In the genomic region with DNA sequence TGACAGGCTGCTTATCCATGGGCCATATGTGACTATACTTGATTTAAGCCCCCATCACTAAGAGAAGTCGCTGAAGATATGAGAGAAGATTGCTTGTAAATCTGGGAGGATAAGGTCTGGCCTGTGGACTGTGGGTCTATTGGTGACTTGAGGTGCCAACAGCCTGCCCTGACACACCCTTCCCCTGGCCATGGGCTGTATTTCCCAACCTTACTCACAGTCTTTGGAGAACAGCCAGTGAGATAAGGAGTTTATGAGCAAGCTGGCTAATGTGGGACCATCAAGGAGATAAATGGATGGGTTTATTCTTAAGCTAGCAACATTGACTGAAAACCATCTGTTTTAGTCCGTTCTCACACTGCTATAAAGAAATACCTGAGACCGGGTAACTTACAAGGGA, we compare ENCODE assay signal across 23 cellular contexts.
DNase-seq lines count a peak whose midpoint lies in the region; ATAC-seq and TF ChIP-seq lines count a peak whose summit lies in the region.
"Had no signal": no experiment of that assay in that cellular context is flagged by ENCODE, and none has a peak within 500 bp of the region (broad histone marks: within the 10 kb centered on the region; RNA-seq: fewer than 3 reads in every experiment).

No MANE protein-coding gene starts in this region.

- H3K36me3 ChIP-seq in brain microvascular endothelial cell (replicated peaks) (no peaks in the 10 kb centered on the region), mucosa of descending colon (ENCODE audit: low read depth) (no peaks in the 10 kb centered on the region), GM23248 (ENCODE audit: low read depth) (no peaks in the 10 kb centered on the region), SJCRH30 (no peaks in the 10 kb centered on the region), MM.1S (replicated peaks; ENCODE audit: insufficient read depth, low read length) (no peaks in the 10 kb centered on the region)
- H3K36me3 ChIP-seq: esophagus squamous epithelium, ovary, uterus had no signal

- WGBS in GM23248 (ENCODE audit: low coverage in 1 of 2, low lambda C conversion rate in 2 of 2, missing lambda C conversion rate in 2 of 2), 2 experiments = 60 to 72% methylated on average over 3 of the region's 3 CpGs

- BruUV-seq in Calu3 (replicated peaks; lab: Mats Ljungman, UMichigan) = no TSS peak

- peaks cover 20% of the 10 kb centered on the region for H3K27me3 Mint-ChIP-seq in Calu3 (ENCODE audit: unreplicated experiment)
- H3K27me3 Mint-ChIP-seq: naive thymus-derived CD8-positive, alpha-beta T cell had no signal

- H3K4me1 ChIP-seq in mucosa of descending colon (ENCODE audit: low read depth) (peaks cover 2% of the 10 kb centered on the region), GM23248 (ENCODE audit: insufficient read depth) (no peaks in the 10 kb centered on the region), SJCRH30 (no peaks in the 10 kb centered on the region), MM.1S (ENCODE audit: low read length) (no peaks in the 10 kb centered on the region)
- H3K4me1 ChIP-seq: esophagus squamous epithelium, uterus had no signal

- H3K9me2 ChIP-seq in GM23248 (ENCODE audit: insufficient read depth) = no peaks in the 10 kb centered on the region
- H3K9me2 ChIP-seq in MM.1S (replicated peaks; ENCODE audit: insufficient read depth, low read length) = no peaks in the 10 kb centered on the region

- TF ChIP-seq CTCF in Calu3 (IDR thresholded peaks at IDR 0.05; ENCODE audit: unreplicated experiment) = no peak
- TF ChIP-seq CTCF in brain microvascular endothelial cell (IDR thresholded peaks at IDR 0.05; ENCODE audit: low read depth, low read length, missing control alignments) = no peak
- no peak for TF ChIP-seq CTCF in mucosa of descending colon (IDR thresholded peaks at IDR 0.05)
- no peak for TF ChIP-seq CTCF in MM.1S (IDR thresholded peaks at IDR 0.05; ENCODE audit: low read length)

- no peak overlapping the region for H3K9ac ChIP-seq in GM23248
- H3K9ac ChIP-seq in MM.1S (ENCODE audit: low read length) = no peak overlapping the region

- in situ Hi-C loops in brain microvascular endothelial cell (cut with HindIII; ENCODE audit: low pct_ligation_motif_present, low sequenced_read_pairs) (no loop called here), GM23248 (cut with MboI) (no loop called here)

- H4K20me1 ChIP-seq in GM23248 (ENCODE audit: insufficient read depth) = no peaks in the 10 kb centered on the region
- H4K20me1 ChIP-seq in MM.1S (ENCODE audit: insufficient read depth, low read length) = no peaks in the 10 kb centered on the region

- H2AFZ ChIP-seq in GM23248 = no peak overlapping the region
- no peak overlapping the region for H2AFZ ChIP-seq in MM.1S (ENCODE audit: low read length)

- H3K79me2 ChIP-seq in GM23248 (ENCODE audit: insufficient read depth) (no peaks in the 10 kb centered on the region), MM.1S (ENCODE audit: low read length) (no peaks in the 10 kb centered on the region)

- H3K9me3 ChIP-seq in mucosa of descending colon (no peaks in the 10 kb centered on the region), GM23248 (ENCODE audit: low read depth) (no peaks in the 10 kb centered on the region), SJCRH30 (replicated peaks) (no peaks in the 10 kb centered on the region), MM.1S (replicated peaks; ENCODE audit: insufficient read depth, low read length) (no peaks in the 10 kb centered on the region)
- H3K9me3 ChIP-seq: esophagus squamous epithelium, ovary, uterus had no signal

- H3K27me3 ChIP-seq in brain microvascular endothelial cell (replicated peaks) = no peaks in the 10 kb centered on the region
- H3K27me3 ChIP-seq in GM23248 (replicated peaks; ENCODE audit: insufficient read depth) = no peaks in the 10 kb centered on the region
- H3K27me3 ChIP-seq in SJCRH30 = no peaks in the 10 kb centered on the region
- H3K27me3 ChIP-seq in MM.1S (replicated peaks; ENCODE audit: insufficient read depth, low read length) = no peaks in the 10 kb centered on the region
- H3K27me3 ChIP-seq: esophagus squamous epithelium, ovary, uterus had no signal

- intact Hi-C loops in Calu3 (cut with micrococcal nuclease; ENCODE audit: unreplicated experiment) = no loop called here
- intact Hi-C loops in mucosa of descending colon (cut with DNase I, micrococcal nuclease) = no loop called here

- CTCF ChIA-PET in Calu3 (lab: Charles Lee) = no interaction called here

- H3F3A ChIP-seq in GM23248 (ENCODE audit: insufficient read depth) = no peaks in the 10 kb centered on the region
- no peaks in the 10 kb centered on the region for H3F3A ChIP-seq in MM.1S (ENCODE audit: insufficient read depth, low read length)

- H3K4me2 ChIP-seq in GM23248 (ENCODE audit: unreplicated experiment) = no peak overlapping the region
- H3K4me2 ChIP-seq in MM.1S (ENCODE audit: low read depth, low read length) = no peak overlapping the region

- no peaks in the 10 kb centered on the region for H3K36me3 Mint-ChIP-seq in Calu3 (ENCODE audit: insufficient read depth, unreplicated experiment)
- H3K36me3 Mint-ChIP-seq: activated naive CD4-positive, alpha-beta T cell treated with anti-CD3 and anti-CD28 coated beads, Interleukin-2, amount 10 ng/mL, durations not matched to agents 7 days and 5 days; naive thymus-derived CD8-positive, alpha-beta T cell had no signal

- H3K4me3 ChIP-seq in brain microvascular endothelial cell (ENCODE audit: low read depth, low read length) = no peak overlapping the region
- H3K4me3 ChIP-seq in mucosa of descending colon = no peak overlapping the region
- H3K4me3 ChIP-seq in GM23248 = no peak overlapping the region
- H3K4me3 ChIP-seq in SJCRH30 = no peak overlapping the region
- H3K4me3 ChIP-seq in MM.1S (ENCODE audit: low read length) = no peak overlapping the region
- H3K4me3 ChIP-seq: esophagus squamous epithelium, ovary, uterus had no signal

- no peak overlapping the region for H3K27ac ChIP-seq in brain microvascular endothelial cell
- no peak overlapping the region for H3K27ac ChIP-seq in GM23248
- H3K27ac ChIP-seq in SJCRH30 = no peak overlapping the region
- H3K27ac ChIP-seq in MM.1S (ENCODE audit: low read length) = no peak overlapping the region
- H3K27ac ChIP-seq: C4-2B, esophagus squamous epithelium, ovary, uterus had no signal

- H3K4me1 Mint-ChIP-seq in Calu3 (ENCODE audit: low read depth, unreplicated experiment) = no peaks in the 10 kb centered on the region
- H3K4me1 Mint-ChIP-seq: activated naive CD4-positive, alpha-beta T cell treated with anti-CD3 and anti-CD28 coated beads, Interleukin-2, amount 10 ng/mL, durations not matched to agents 7 days and 5 days; naive thymus-derived CD8-positive, alpha-beta T cell had no signal

- no peak overlapping the region for H3K4me3 Mint-ChIP-seq in Calu3 (ENCODE audit: low read depth, unreplicated experiment)
- H3K4me3 Mint-ChIP-seq: activated naive CD4-positive, alpha-beta T cell treated with anti-CD3 and anti-CD28 coated beads, Interleukin-2, amount 10 ng/mL, durations not matched to agents 7 days and 5 days; activated T-cell treated with anti-CD3 and anti-CD28 coated beads, Interleukin-2, amount 50 U/mL, for 72 hours; effector memory CD8-positive, alpha-beta T cell; naive thymus-derived CD8-positive, alpha-beta T cell had no signal

- no peak overlapping the region for H3K27ac Mint-ChIP-seq in Calu3 (ENCODE audit: unreplicated experiment)
- H3K27ac Mint-ChIP-seq: activated naive CD4-positive, alpha-beta T cell treated with anti-CD3 and anti-CD28 coated beads, Interleukin-2, amount 10 ng/mL, durations not matched to agents 7 days and 5 days; activated T-cell treated with anti-CD3 and anti-CD28 coated beads, Interleukin-2, amount 50 U/mL, for 72 hours; effector memory CD8-positive, alpha-beta T cell; naive thymus-derived CD8-positive, alpha-beta T cell had no signal

- peak; percentile 98 for ATAC-seq in mucosa of descending colon
- ATAC-seq: activated T-cell treated with anti-CD3 and anti-CD28 coated beads, Interleukin-2, amount 50 U/mL, for 72 hours; effector memory CD8-positive, alpha-beta T cell; naive thymus-derived CD8-positive, alpha-beta T cell; sciatic nerve had no signal

- H3K9me3 Mint-ChIP-seq in Calu3 (ENCODE audit: low read depth, unreplicated experiment) = peaks cover 3% of the 10 kb centered on the region
- H3K9me3 Mint-ChIP-seq: activated naive CD4-positive, alpha-beta T cell treated with anti-CD3 and anti-CD28 coated beads, Interleukin-2, amount 10 ng/mL, durations not matched to agents 7 days and 5 days; activated T-cell treated with anti-CD3 and anti-CD28 coated beads, Interleukin-2, amount 50 U/mL, for 72 hours; effector memory CD8-positive, alpha-beta T cell; naive thymus-derived CD8-positive, alpha-beta T cell had no signal

- DNase-seq in Calu3 = peak; percentile 7
- DNase-seq in OCI-M1 (lab: John Stamatoyannopoulos, UW) = peak; percentile 33
- DNase-seq in brain microvascular endothelial cell = peak; percentile 13
- DNase-seq in mucosa of descending colon = peak in 2 of 3 donors; percentile 39 to 52
- no peak for DNase-seq in GM23248
- no peak for DNase-seq in SHP77 (lab: John Stamatoyannopoulos, UW)
- no peak for DNase-seq in SJCRH30
- no peak for DNase-seq in MM.1S
- DNase-seq: activated CD4-positive, alpha-beta T cell treated with anti-CD3 and anti-CD28 coated beads for 1 hour; activated naive CD4-positive, alpha-beta T cell treated with anti-CD3 and anti-CD28 coated beads, Interleukin-2, amount 10 ng/mL, durations not matched to agents 7 days and 5 days; activated T-cell treated with anti-CD3 and anti-CD28 coated beads, Interleukin-2, amount 50 U/mL, for 72 hours; aorta; effector memory CD8-positive, alpha-beta T cell; esophagus squamous epithelium; GOT3; kidney glomerular epithelial cell; naive thymus-derived CD8-positive, alpha-beta T cell; NCI-H524; ovary; stimulated activated CD8-positive, alpha-beta memory T cell treated with anti-CD3 and anti-CD28 coated beads, Interleukin-4, amount 100 ng/mL, for 48 hours; uterus had no signal

Comparison
In these comparisons a context has a peak if more than half of its experiments do, and no peak if none do; other contexts are left out.
1. DNase-seq: peak in Calu3 (single experiment), OCI-M1 (single experiment), brain microvascular endothelial cell (single experiment) and mucosa of descending colon (2 of 3); none in GM23248 (single experiment), SHP77 (0 of 2), SJCRH30 (0 of 2) and MM.1S (single experiment).